In the genomic region with DNA sequence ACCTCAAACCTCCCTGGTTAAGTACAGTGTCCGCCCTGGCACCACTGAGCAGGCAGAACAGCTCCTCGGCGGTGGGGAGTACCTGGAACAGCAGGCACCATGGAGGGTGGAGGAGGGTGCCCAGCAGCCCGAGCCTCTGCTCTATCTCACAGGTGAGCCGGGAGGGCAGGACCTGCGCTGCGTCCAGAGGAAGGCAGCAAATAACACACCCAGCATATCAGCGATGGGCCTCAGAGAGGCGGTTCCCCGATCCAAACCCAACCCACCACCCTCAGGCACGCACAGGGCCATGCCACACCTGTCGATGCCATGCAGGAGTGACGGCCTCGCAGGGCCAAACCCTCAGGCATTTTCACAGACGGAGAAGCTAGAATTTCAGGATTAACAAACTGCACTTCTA, we compare ENCODE assay signal across 15 cellular contexts.
"Had no signal": no experiment of that assay in that cellular context is flagged by ENCODE, and none has a peak within 500 bp of the region (broad histone marks: within the 10 kb centered on the region; RNA-seq: fewer than 3 reads in every experiment).

No MANE protein-coding gene starts in this region.

- H3K27ac ChIP-seq: left lung, upper lobe of left lung, VCaP had no signal

- H3K4me3 ChIP-seq: left lung, upper lobe of left lung had no signal

- H3K4me1 ChIP-seq: left lung, upper lobe of left lung had no signal

- H3K27me3 Mint-ChIP-seq: activated naive CD8-positive, alpha-beta T cell treated with anti-CD3 and anti-CD28 coated beads for 36 hours; progenitor cell of endocrine pancreas; stimulated activated naive CD8-positive, alpha-beta T cell treated with anti-CD3 and anti-CD28 coated beads, Interleukin-15, Interleukin-2, amounts not matched to agents 100 ng/mL and 50 ng/mL, for 24 hours had no signal

- H3K9me3 Mint-ChIP-seq: stimulated activated naive CD8-positive, alpha-beta T cell treated with anti-CD3 and anti-CD28 coated beads, Interleukin-15, Interleukin-2, amounts not matched to agents 100 ng/mL and 50 ng/mL, for 24 hours had no signal

- H3K9me3 ChIP-seq: left lung, upper lobe of left lung had no signal

- DNase-seq: activated CD4-positive, alpha-beta T cell treated with anti-CD3 and anti-CD28 coated beads, Interleukin-2, amount 50 U/mL, for 4 hours; activated CD4-positive, CD25-positive, alpha-beta regulatory T cell treated with anti-CD3 and anti-CD28 coated beads, Interleukin-2, amount 50 U/mL, for 72 hours; activated gamma-delta T cell treated with Interleukin-2 at 50 U/mL for 16 hours; activated naive CD8-positive, alpha-beta T cell treated with anti-CD3 and anti-CD28 coated beads for 36 hours; activated T-cell treated with anti-CD3 and anti-CD28 coated beads, Interleukin-2, amount 50 U/mL, for 72 hours; amniotic stem cell; dermis blood vessel endothelial cell; effector memory CD4-positive, alpha-beta T cell; foreskin melanocyte; left lung; T-helper 2 cell had no signal

- ATAC-seq: activated T-cell treated with anti-CD3 and anti-CD28 coated beads, Interleukin-2, amount 50 U/mL, for 72 hours; left lung had no signal

- H3K27ac Mint-ChIP-seq: activated naive CD8-positive, alpha-beta T cell treated with anti-CD3 and anti-CD28 coated beads for 36 hours; activated T-cell treated with anti-CD3 and anti-CD28 coated beads, Interleukin-2, amount 50 U/mL, for 72 hours; progenitor cell of endocrine pancreas; stimulated activated naive CD8-positive, alpha-beta T cell treated with anti-CD3 and anti-CD28 coated beads, Interleukin-15, Interleukin-2, amounts not matched to agents 100 ng/mL and 50 ng/mL, for 24 hours had no signal

- H3K27me3 ChIP-seq: left lung, upper lobe of left lung had no signal

- H3K4me3 Mint-ChIP-seq: activated naive CD8-positive, alpha-beta T cell treated with anti-CD3 and anti-CD28 coated beads for 36 hours; activated T-cell treated with anti-CD3 and anti-CD28 coated beads, Interleukin-2, amount 50 U/mL, for 72 hours; stimulated activated naive CD8-positive, alpha-beta T cell treated with anti-CD3 and anti-CD28 coated beads, Interleukin-15, Interleukin-2, amounts not matched to agents 100 ng/mL and 50 ng/mL, for 24 hours had no signal
